1 cellular context compared by ENCODE assay signal in the genomic region with DNA sequence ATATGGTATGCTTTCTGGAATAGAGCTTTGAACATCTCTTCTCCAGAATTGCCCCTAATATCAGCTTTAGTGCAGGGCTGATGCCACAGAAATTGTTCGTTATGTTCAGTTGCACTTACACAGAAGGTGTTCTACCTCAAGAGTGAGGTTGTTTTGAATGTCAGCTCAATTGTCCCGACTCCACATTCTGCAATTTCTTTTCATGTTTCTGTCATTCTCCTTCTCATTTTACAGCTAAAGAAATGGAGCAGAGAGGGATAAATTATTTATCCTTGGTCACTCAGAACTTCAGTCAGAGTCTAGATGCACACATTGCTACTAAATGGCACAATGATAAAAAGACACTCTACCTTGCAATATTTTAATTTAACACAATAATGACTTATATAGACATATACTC.
TF ChIP-seq lines count a peak whose summit lies in the region.

No MANE protein-coding gene starts in this region.

TF ChIP-seq in endothelial cell of umbilical vein, 7 proteins besides CTCF, POLR2A, EP300 and RAD21:
- no peak for TF ChIP-seq POLR2AphosphoS5 (IDR thresholded peaks at IDR 0.05; ENCODE audit: insufficient read depth, low read depth, low read length)
